8 cellular contexts compared by ENCODE assay signal in the genomic region with DNA sequence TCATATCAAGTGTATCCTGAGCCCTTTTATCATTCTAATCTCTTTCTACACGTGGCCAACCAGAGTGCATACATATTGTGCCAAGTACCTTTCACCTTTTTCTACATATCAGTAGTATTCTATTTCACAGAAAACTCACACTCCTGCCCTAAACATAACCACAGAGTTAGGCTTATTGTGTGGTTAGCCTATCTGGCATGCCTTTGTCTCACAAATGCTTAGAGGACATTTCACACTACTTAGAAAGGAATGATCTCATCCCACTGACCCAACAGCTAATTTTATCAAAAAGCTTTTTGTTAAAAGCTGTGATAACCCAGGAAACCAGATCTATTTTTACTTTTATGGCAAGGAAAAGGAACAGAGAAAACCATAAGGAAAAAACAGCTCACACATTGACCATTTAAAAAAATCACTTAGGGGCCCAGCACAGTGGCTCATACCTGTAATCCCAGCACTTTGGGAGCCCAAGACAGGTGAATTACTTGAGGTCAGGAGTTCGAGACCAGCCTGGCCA. TPM values are rescaled to one million over a fixed set of nuclear protein-coding genes. Genes with fewer than 3 reads are reported as not detected.
A peak's percentile ranks its signal among the peaks of the same experiment; 100 is the strongest.
DNase-seq lines count a peak whose midpoint lies in the region; ATAC-seq and TF ChIP-seq lines count a peak whose summit lies in the region.

No MANE protein-coding gene starts in this region.

- peaks cover 2% of the 10 kb centered on the region for H3K36me3 Mint-ChIP-seq in T-helper 1 cell treated with Interleukin-12 subunit alpha and Interleukin-12 subunit beta and Interleukin-4 antibody, amounts not matched to agents 30 μg/mL and 1 μg/mL, for 36 hours (ENCODE audit: low read depth)

- H3K4me3 ChIP-seq in fibroblast of pulmonary artery (replicated peaks; ENCODE audit: low read depth, low read length): no peak overlapping the region
- H3K4me3 ChIP-seq in psoas muscle: no peak overlapping the region

- peaks cover 21% of the 10 kb centered on the region for H3K4me1 Mint-ChIP-seq in T-helper 1 cell treated with Interleukin-12 subunit alpha and Interleukin-12 subunit beta and Interleukin-4 antibody, amounts not matched to agents 30 μg/mL and 1 μg/mL, for 36 hours (ENCODE audit: low read depth)

- intact Hi-C loops in psoas muscle (cut with DNase I): loop anchor here in 1 of 2 donors (5.0 kb wide), 1 partner anchor 33 kb away; no protein-coding TSS in a partner anchor

- DNase-seq in GM13976 (ENCODE audit: low spot score) (peak; percentile 45), fibroblast of pulmonary artery (ENCODE audit: low read depth) (peak; percentile 79), psoas muscle (no peak), NCI-H524 treated with DMSO at 0.1 percent for 48 hours (lab: John Stamatoyannopoulos, UW) (no peak), NCI-H82 treated with DMSO at 0.1 percent for 48 hours (lab: John Stamatoyannopoulos, UW; ENCODE audit: unreplicated experiment) (no peak), NCI-H2081 treated with DMSO at 0.1 percent for 48 hours (lab: John Stamatoyannopoulos, UW) (no peak)

- no peaks in the 10 kb centered on the region for H3K27me3 Mint-ChIP-seq in T-helper 1 cell treated with Interleukin-12 subunit alpha and Interleukin-12 subunit beta and Interleukin-4 antibody, amounts not matched to agents 30 μg/mL and 1 μg/mL, for 36 hours (ENCODE audit: low read depth)

- TF ChIP-seq CTCF in GM13976 (IDR thresholded peaks at IDR 0.05; ENCODE audit: borderline replicate concordance, control extremely low read depth, extremely low read depth, insufficient read depth, missing control alignments) (no peak), fibroblast of pulmonary artery (IDR thresholded peaks at IDR 0.05; ENCODE audit: low read length, missing control alignments) (no peak), psoas muscle (IDR thresholded peaks at IDR 0.05) (no peak)

- in situ Hi-C loops in GM13976 (cut with MboI; ENCODE audit: low sequenced_read_pairs, unreplicated experiment): no loop called here

- H3K27ac ChIP-seq in psoas muscle: peak overlapping the region; percentile 76

- peaks cover 57% of the 10 kb centered on the region for H3K4me1 ChIP-seq in psoas muscle

- WGBS in psoas muscle, 3 donors: 17 to 37% (median 33%) methylated on average over 2 of the region's 2 CpGs

- H3K4me3 Mint-ChIP-seq in T-helper 1 cell treated with Interleukin-12 subunit alpha and Interleukin-12 subunit beta and Interleukin-4 antibody, amounts not matched to agents 30 μg/mL and 1 μg/mL, for 36 hours: no peak overlapping the region

- no peaks in the 10 kb centered on the region for H3K27me3 ChIP-seq in psoas muscle (ENCODE audit: insufficient read depth in 3 of 3, low read length in 2 of 3)

- ATAC-seq in psoas muscle (peak; percentile 77 to 87 (median 78)), GM21717 (IDR thresholded peaks at IDR 0.05; ENCODE audit: unreplicated experiment) (no peak)

- peak overlapping the region; percentile 32 for H3K27ac Mint-ChIP-seq in T-helper 1 cell treated with Interleukin-12 subunit alpha and Interleukin-12 subunit beta and Interleukin-4 antibody, amounts not matched to agents 30 μg/mL and 1 μg/mL, for 36 hours

- H3K9me3 Mint-ChIP-seq in T-helper 1 cell treated with Interleukin-12 subunit alpha and Interleukin-12 subunit beta and Interleukin-4 antibody, amounts not matched to agents 30 μg/mL and 1 μg/mL, for 36 hours: no peaks in the 10 kb centered on the region

- H3K36me3 ChIP-seq in psoas muscle (ENCODE audit: insufficient read depth in 1 of 2, low read depth in 1 of 2): no peaks in the 10 kb centered on the region

- no peaks in the 10 kb centered on the region for H3K9me3 ChIP-seq in psoas muscle

RNA-seq across cellular contexts. Expression of gene MAP4, which starts 17.8 kb away (rescaled TPM):
- 1,000 to 10,000 TPM in 2 of 4 donors, 100 to 1,000 TPM in 2; 819 to 1,424 (median 998) TPM for total RNA-seq in psoas muscle
- polyA plus RNA-seq in psoas muscle: 100 to 1,000 TPM in 2 of 3 donors, 10 to 100 TPM in 1; 85.5 to 318 (median 195) TPM

Comparison
In these comparisons a context has a peak if more than half of its experiments do, and no peak if none do; other contexts are left out.
1. DNase-seq: peak in GM13976 (single experiment) and fibroblast of pulmonary artery (single experiment); none in psoas muscle (0 of 2), NCI-H524 treated with DMSO at 0.1 percent for 48 hours (single experiment), NCI-H82 treated with DMSO at 0.1 percent for 48 hours (single experiment) and NCI-H2081 treated with DMSO at 0.1 percent for 48 hours (single experiment).